In the genomic region with DNA sequence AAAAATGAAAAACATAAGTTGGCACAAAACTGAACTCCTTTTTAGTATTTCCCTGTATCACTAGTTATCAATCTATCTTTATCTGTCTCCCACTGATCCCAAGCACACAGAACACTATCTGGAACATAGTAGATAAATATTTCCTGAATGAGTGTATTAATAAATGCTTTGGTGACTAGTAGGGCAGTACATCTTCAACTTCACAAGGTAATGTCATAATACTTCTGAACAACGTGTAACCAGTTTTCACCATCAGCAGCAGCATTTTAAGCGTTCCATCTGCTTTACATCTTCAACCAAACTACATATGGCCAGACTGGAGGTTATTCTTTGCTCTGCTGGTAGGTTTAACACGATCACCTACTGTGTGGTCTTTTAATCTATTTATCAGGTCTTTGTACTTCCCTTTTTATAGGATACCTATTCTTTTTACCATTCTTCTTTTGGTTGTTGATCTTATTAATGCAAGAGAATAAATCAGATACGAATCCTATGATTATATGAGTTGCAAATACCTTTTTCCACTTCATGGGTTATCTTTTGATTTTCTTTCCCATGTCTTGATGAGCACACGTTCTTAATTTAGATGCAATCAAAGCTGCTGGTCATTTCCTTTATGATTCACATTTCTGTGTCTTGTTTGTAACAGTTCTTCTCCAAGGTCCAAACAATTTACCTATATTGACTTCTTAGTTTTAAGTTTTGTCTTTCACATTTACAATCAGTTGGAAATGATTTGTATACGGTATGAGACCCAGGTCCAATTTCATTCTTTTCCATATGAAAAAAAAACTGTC, we compare ENCODE assay signal across 19 cellular contexts. TPM values are rescaled to one million over a fixed set of nuclear protein-coding genes. Genes with fewer than 3 reads are reported as not detected.
A peak's percentile ranks its signal among the peaks of the same experiment; 100 is the strongest.
DNase-seq lines count a peak whose midpoint lies in the region; ATAC-seq and TF ChIP-seq lines count a peak whose summit lies in the region.
"Had no signal": no experiment of that assay in that cellular context is flagged by ENCODE, and none has a peak within 500 bp of the region (broad histone marks: within the 10 kb centered on the region; RNA-seq: fewer than 3 reads in every experiment).

No MANE protein-coding gene starts in this region.

- CTCF ChIA-PET in OCI-LY7 (lab: Charles Lee; ENCODE audit: unreplicated experiment) = no interaction called here

- TF ChIP-seq CTCF in OCI-LY7 (conservative IDR thresholded peaks at IDR 0.05; ENCODE audit: low read length) (no peak), epithelial cell of esophagus (IDR thresholded peaks at IDR 0.05; ENCODE audit: insufficient read depth, low read depth, low read length, missing control alignments) (no peak), psoas muscle (IDR thresholded peaks at IDR 0.05) (no peak)

- POLR2A ChIA-PET in OCI-LY7 (lab: Charles Lee) = interaction anchor here (0.7 to 1.5 kb wide), 9 partner anchors 10 to 274 kb away, joined by 3 to 5 read pairs (median 3); no protein-coding TSS in a partner anchor

- no peaks in the 10 kb centered on the region for H3K27me3 Mint-ChIP-seq in activated CD4-positive, alpha-beta T cell treated with anti-CD3 and anti-CD28 coated beads, Interleukin-2, amount 10 ng/mL, durations not matched to agents 24 days and 14 days
- H3K27me3 Mint-ChIP-seq: stimulated activated memory B cell treated with anti-CD40 and anti-IgM and Interleukin-4, amounts not matched to agents 10 μg/mL and 1 μg/mL and 100 μg/mL, for 72 hours had no signal

- intact Hi-C loops in activated CD4-positive, alpha-beta T cell treated with anti-CD3 and anti-CD28 coated beads, Interleukin-2, amount 10 ng/mL, durations not matched to agents 24 days and 14 days (cut with micrococcal nuclease) = no loop called here
- intact Hi-C loops in OCI-LY7 (cut with micrococcal nuclease; ENCODE audit: unreplicated experiment) = no loop called here
- intact Hi-C loops in psoas muscle (cut with DNase I) = no loop called here

- H3K4me3 ChIP-seq in OCI-LY7 (ENCODE audit: low read depth, low read length, poor library complexity, severe bottlenecking) = no peak overlapping the region
- no peak overlapping the region for H3K4me3 ChIP-seq in epithelial cell of esophagus (ENCODE audit: low read length)
- H3K4me3 ChIP-seq in psoas muscle = peak overlapping the region; percentile 28
- H3K4me3 ChIP-seq: ascending aorta, ovary, upper lobe of right lung had no signal

- H3K27me3 ChIP-seq in psoas muscle (ENCODE audit: insufficient read depth in 3 of 3, low read length in 2 of 3) = no peaks in the 10 kb centered on the region
- H3K27me3 ChIP-seq: ascending aorta, ovary, upper lobe of right lung had no signal

- H4K20me1 ChIP-seq in OCI-LY7 (ENCODE audit: insufficient read depth, low read length) = peaks cover 3% of the 10 kb centered on the region; the same call in 1 of the 2 replicates

- H3K4me3 Mint-ChIP-seq in activated CD4-positive, alpha-beta T cell treated with anti-CD3 and anti-CD28 coated beads, Interleukin-2, amount 10 ng/mL, durations not matched to agents 24 days and 14 days = no peak overlapping the region
- H3K4me3 Mint-ChIP-seq: stimulated activated memory B cell treated with anti-CD40 and anti-IgM and Interleukin-4, amounts not matched to agents 10 μg/mL and 1 μg/mL and 100 μg/mL, for 72 hours had no signal

- H3K27ac ChIP-seq in OCI-LY7 (ENCODE audit: low read depth, low read length, poor library complexity, severe bottlenecking) (no peak overlapping the region), psoas muscle (peak overlapping the region; percentile 75)
- H3K27ac ChIP-seq: 22Rv1, ascending aorta, ovary, upper lobe of right lung had no signal

- H3K9me2 ChIP-seq in OCI-LY7 (ENCODE audit: insufficient read depth, low read length) = no peaks in the 10 kb centered on the region

- H3K36me3 ChIP-seq in OCI-LY7 (ENCODE audit: insufficient read depth, low read length) = peaks cover 77% of the 10 kb centered on the region
- no peaks in the 10 kb centered on the region for H3K36me3 ChIP-seq in psoas muscle (ENCODE audit: insufficient read depth in 1 of 2, low read depth in 1 of 2)
- H3K36me3 ChIP-seq: ascending aorta, ovary had no signal

- no peak overlapping the region for H3K4me2 ChIP-seq in OCI-LY7 (ENCODE audit: low read length)

- H3K27ac Mint-ChIP-seq in activated CD4-positive, alpha-beta T cell treated with anti-CD3 and anti-CD28 coated beads, Interleukin-2, amount 10 ng/mL, durations not matched to agents 24 days and 14 days = no peak overlapping the region
- H3K27ac Mint-ChIP-seq: stimulated activated memory B cell treated with anti-CD40 and anti-IgM and Interleukin-4, amounts not matched to agents 10 μg/mL and 1 μg/mL and 100 μg/mL, for 72 hours had no signal

- BruUV-seq in OCI-LY7 (replicated peaks; lab: Mats Ljungman, UMichigan) = TSS peak; percentile 21

- H2AFZ ChIP-seq in OCI-LY7 (ENCODE audit: low read length) = no peak overlapping the region

- H3K4me1 ChIP-seq in OCI-LY7 (ENCODE audit: insufficient read depth, low read length, poor library complexity, severe bottlenecking) = peaks cover 4% of the 10 kb centered on the region
- peaks cover 77% of the 10 kb centered on the region for H3K4me1 ChIP-seq in psoas muscle

- WGBS in psoas muscle, 3 donors = 43 to 65% (median 53%) methylated on average over 6 of the region's 6 CpGs

- ATAC-seq in psoas muscle (peak; percentile 48 to 76 (median 70)), GM21529 (IDR thresholded peaks at IDR 0.05; ENCODE audit: unreplicated experiment) (no peak)
- ATAC-seq: left cardiac atrium; stimulated activated memory B cell treated with anti-CD40 and anti-IgM and Interleukin-4, amounts not matched to agents 10 μg/mL and 1 μg/mL and 100 μg/mL, for 72 hours; upper lobe of right lung had no signal

- peaks cover 27% of the 10 kb centered on the region for H3K36me3 Mint-ChIP-seq in activated CD4-positive, alpha-beta T cell treated with anti-CD3 and anti-CD28 coated beads, Interleukin-2, amount 10 ng/mL, durations not matched to agents 24 days and 14 days (ENCODE audit: low read depth)

- H3K79me2 ChIP-seq in OCI-LY7 (ENCODE audit: insufficient read depth, low read depth, low read length) = peaks cover 100% of the 10 kb centered on the region

- H3K4me1 Mint-ChIP-seq in activated CD4-positive, alpha-beta T cell treated with anti-CD3 and anti-CD28 coated beads, Interleukin-2, amount 10 ng/mL, durations not matched to agents 24 days and 14 days = peaks cover 13% of the 10 kb centered on the region

- peak; percentile 33 for DNase-seq in activated CD4-positive, alpha-beta T cell treated with anti-CD3 and anti-CD28 coated beads, Interleukin-2, amount 10 ng/mL, durations not matched to agents 24 days and 14 days
- no peak for DNase-seq in activated CD4-positive, alpha-beta T cell treated with anti-CD3 and anti-CD28 coated beads, Interleukin-2, amount 50 U/mL, for 1 hour
- DNase-seq in OCI-LY7 (ENCODE audit: low spot score) (no peak), epithelial cell of esophagus (ENCODE audit: low read depth) (peak; percentile 4), psoas muscle (no peak), NCI-H446 (lab: John Stamatoyannopoulos, UW) (no peak), superior temporal gyrus (ENCODE audit: extremely low spot score) (no peak)
- DNase-seq: activated CD4-positive, alpha-beta T cell treated with anti-CD3 and anti-CD28 coated beads, Interleukin-2, amount 50 U/mL, for 48 hours; GOT3; Kasumi-1; left cardiac atrium; NCI-H2171 treated with DMSO at 0.1 percent for 48 hours; ovary; RPMI8226; upper lobe of right lung had no signal

- H3K9me3 Mint-ChIP-seq in activated CD4-positive, alpha-beta T cell treated with anti-CD3 and anti-CD28 coated beads, Interleukin-2, amount 10 ng/mL, durations not matched to agents 24 days and 14 days = no peaks in the 10 kb centered on the region
- H3K9me3 Mint-ChIP-seq: stimulated activated memory B cell treated with anti-CD40 and anti-IgM and Interleukin-4, amounts not matched to agents 10 μg/mL and 1 μg/mL and 100 μg/mL, for 72 hours had no signal

- H3K9me3 ChIP-seq in OCI-LY7 (ENCODE audit: low read length) (no peaks in the 10 kb centered on the region), psoas muscle (no peaks in the 10 kb centered on the region)
- H3K9me3 ChIP-seq: ascending aorta, ovary, upper lobe of right lung had no signal

RNA-seq across cellular contexts. Expression of a gene that starts 16.3 kb away (rescaled TPM):
- 101 and 104 TPM in 2 replicates for total RNA-seq in activated CD4-positive, alpha-beta T cell treated with anti-CD3 and anti-CD28 coated beads, Interleukin-2, amount 10 ng/mL, durations not matched to agents 24 days and 14 days
- total RNA-seq in OCI-LY7 (2014; rRNA removed; shearing (Covaris generic)) = 89.7 and 101 TPM in 2 replicates
- 117 and 130 TPM in 2 replicates for total RNA-seq in OCI-LY7 (2022)
- total RNA-seq in psoas muscle = 10 to 100 TPM; 52.2 to 71.0 (median 64.1) TPM
- 10 to 100 TPM; 25.8 to 74.4 (median 39.4) TPM for polyA plus RNA-seq in psoas muscle

RNA-seq across cellular contexts. Expression of a gene that starts 17.9 kb away (rescaled TPM):
- 29.4 and 38.7 TPM in 2 replicates for total RNA-seq in activated CD4-positive, alpha-beta T cell treated with anti-CD3 and anti-CD28 coated beads, Interleukin-2, amount 10 ng/mL, durations not matched to agents 24 days and 14 days
- total RNA-seq in OCI-LY7 (2014; rRNA removed; shearing (Covaris generic)) = 24.7 and 35.8 TPM in 2 replicates
- total RNA-seq in OCI-LY7 (2022) (42.2 and 49.1 TPM in 2 replicates), psoas muscle (10 to 100 TPM; 15.3 to 21.9 (median 19.5) TPM)
- 10 to 100 TPM; 16.6 to 50.8 (median 26.9) TPM for polyA plus RNA-seq in psoas muscle

RNA-seq across cellular contexts. Expression of a gene that starts 46.2 kb away (rescaled TPM):
- 1.6 and 2.8 TPM in 2 replicates for total RNA-seq in activated CD4-positive, alpha-beta T cell treated with anti-CD3 and anti-CD28 coated beads, Interleukin-2, amount 10 ng/mL, durations not matched to agents 24 days and 14 days
- total RNA-seq in OCI-LY7 (2014; rRNA removed; shearing (Covaris generic)) = 2.8 and 3.2 TPM in 2 replicates
- total RNA-seq in OCI-LY7 (2022) = 5.0 and 5.6 TPM in 2 replicates
- 1 to 10 TPM; 1.2 to 1.7 (median 1.3) TPM for total RNA-seq in psoas muscle
- 1 to 10 TPM in 2 of 3 donors, under 1 TPM in 1; 0.69 to 2.1 (median 1.1) TPM for polyA plus RNA-seq in psoas muscle
- total RNA-seq: ascending aorta had no signal

Comparison
In these comparisons a context has a peak if more than half of its experiments do, and no peak if none do; other contexts are left out.
1. DNase-seq: peak in activated CD4-positive, alpha-beta T cell treated with anti-CD3 and anti-CD28 coated beads, Interleukin-2, amount 10 ng/mL, durations not matched to agents 24 days and 14 days (single experiment) and epithelial cell of esophagus (single experiment); none in activated CD4-positive, alpha-beta T cell treated with anti-CD3 and anti-CD28 coated beads, Interleukin-2, amount 50 U/mL, for 1 hour (single experiment), OCI-LY7 (single experiment), psoas muscle (0 of 2), NCI-H446 (0 of 2) and superior temporal gyrus (single experiment).